ENCODE assay signal across 25 cellular contexts in genomic region chr18:58732471-58732870, GRCh38.
"Had no signal": no experiment of that assay in that cellular context is flagged by ENCODE, and none has a peak within 500 bp of the region (broad histone marks: within the 10 kb centered on the region; RNA-seq: fewer than 3 reads in every experiment).

No MANE protein-coding gene starts in this region.

- H3K4me3 ChIP-seq: left lung, lower lobe of right lung, neural progenitor cell, smooth muscle cell, tibial nerve, uterus had no signal

- H3K9me3 ChIP-seq: left lung, lower lobe of right lung, neutrophil, uterus had no signal

- H3K27ac Mint-ChIP-seq: nephron progenitor cell; neural progenitor cell; progenitor cell of endocrine pancreas; stimulated activated effector memory CD8-positive, alpha-beta T cell treated with anti-CD3 and anti-CD28 coated beads, Interleukin-12 subunit alpha, Interleukin-12 subunit beta, amount 100 ng/mL, for 72 hours; stimulated activated naive CD8-positive, alpha-beta T cell treated with anti-CD3 and anti-CD28 coated beads, Interleukin-15, amount 100 ng/mL, for 72 hours; type B pancreatic cell had no signal

- H3K9me3 Mint-ChIP-seq: naive thymus-derived CD8-positive, alpha-beta T cell; nephron progenitor cell; neural progenitor cell; stimulated activated effector memory CD8-positive, alpha-beta T cell treated with anti-CD3 and anti-CD28 coated beads, Interleukin-12 subunit alpha, Interleukin-12 subunit beta, amount 100 ng/mL, for 72 hours; stimulated activated naive CD8-positive, alpha-beta T cell treated with anti-CD3 and anti-CD28 coated beads, Interleukin-15, amount 100 ng/mL, for 72 hours; type B pancreatic cell had no signal

- ATAC-seq: left lung; lower lobe of right lung; naive thymus-derived CD8-positive, alpha-beta T cell; right cardiac atrium; stimulated activated effector memory CD8-positive, alpha-beta T cell treated with anti-CD3 and anti-CD28 coated beads, Interleukin-12 subunit alpha, Interleukin-12 subunit beta, amount 100 ng/mL, for 72 hours; stimulated activated naive CD8-positive, alpha-beta T cell treated with anti-CD3 and anti-CD28 coated beads, Interleukin-15, amount 100 ng/mL, for 72 hours had no signal

- H3K27me3 ChIP-seq: left lung, neural progenitor cell, neutrophil, tibial nerve, uterus had no signal

- H3K36me3 ChIP-seq: neural progenitor cell, uterus had no signal

- H3K27me3 Mint-ChIP-seq: naive thymus-derived CD8-positive, alpha-beta T cell; progenitor cell of endocrine pancreas; stimulated activated naive CD8-positive, alpha-beta T cell treated with anti-CD3 and anti-CD28 coated beads, Interleukin-15, amount 100 ng/mL, for 72 hours; type B pancreatic cell had no signal

- H2AFZ ChIP-seq: neural progenitor cell had no signal

- DNase-seq: head of caudate nucleus; hippocampal formation; islet precursor cell; left lung; lower lobe of right lung; mammary epithelial cell; mesenchymal stem cell; naive thymus-derived CD8-positive, alpha-beta T cell; nephron progenitor cell; occipital lobe; right cardiac atrium; stimulated activated CD4-positive, alpha-beta T cell treated with anti-CD3 and anti-CD28 coated beads, Interleukin-15, amount 100 ng/mL, for 24 hours; stimulated activated CD4-positive, alpha-beta T cell treated with anti-CD3 and anti-CD28 coated beads, Interleukin-2, amount 100 ng/mL, for 24 hours; stimulated activated CD4-positive, alpha-beta T cell treated with anti-CD3 and anti-CD28 coated beads, Interleukin-4, amount 100 ng/mL, for 24 hours; stimulated activated naive CD4-positive, alpha-beta T cell treated with Interleukin-2 at 50 U/mL for 16 hours; stimulated activated naive CD8-positive, alpha-beta T cell treated with anti-CD3 and anti-CD28 coated beads, Interleukin-15, amount 100 ng/mL, for 72 hours; substantia nigra; uterus had no signal

- H3K27ac ChIP-seq: left lung, lower lobe of right lung, neural progenitor cell, neutrophil, tibial nerve, uterus had no signal

- H3K4me2 ChIP-seq: neural progenitor cell, smooth muscle cell had no signal

- H3K4me1 ChIP-seq: left lung, lower lobe of right lung, neural progenitor cell, tibial nerve, uterus had no signal

- H3K4me1 Mint-ChIP-seq: stimulated activated naive CD8-positive, alpha-beta T cell treated with anti-CD3 and anti-CD28 coated beads, Interleukin-15, amount 100 ng/mL, for 72 hours had no signal

- H3K4me3 Mint-ChIP-seq: naive thymus-derived CD8-positive, alpha-beta T cell; nephron progenitor cell; neural progenitor cell; stimulated activated effector memory CD8-positive, alpha-beta T cell treated with anti-CD3 and anti-CD28 coated beads, Interleukin-12 subunit alpha, Interleukin-12 subunit beta, amount 100 ng/mL, for 72 hours; stimulated activated naive CD8-positive, alpha-beta T cell treated with anti-CD3 and anti-CD28 coated beads, Interleukin-15, amount 100 ng/mL, for 72 hours; type B pancreatic cell had no signal
